ENCODE assay signal across 8 cellular contexts in genomic region chr12:19757317-19757877, GRCh38.
DNase-seq lines count a peak whose midpoint lies in the region; ATAC-seq and TF ChIP-seq lines count a peak whose summit lies in the region.

No MANE protein-coding gene starts in this region.

- peak; percentile 25 for DNase-seq in Ammon's horn (ENCODE audit: low spot score)
- DNase-seq in NCI-H748 (lab: John Stamatoyannopoulos, UW; ENCODE audit: unreplicated experiment): peak; percentile 46
- peak; percentile 38 for DNase-seq in epithelial cell of esophagus (ENCODE audit: low read depth)
- DNase-seq in osteocyte (ENCODE audit: extremely low spot score, unreplicated experiment): no peak
- DNase-seq in activated naive CD4-positive, alpha-beta T cell (lab: John Stamatoyannopoulos, UW): no peak
- no peak for DNase-seq in NCI-H2081 treated with DMSO at 0.1 percent for 48 hours (lab: John Stamatoyannopoulos, UW)
- DNase-seq in SHP77 (lab: John Stamatoyannopoulos, UW): no peak

- peaks cover 3% of the 10 kb centered on the region for H3K36me3 Mint-ChIP-seq in osteocyte (ENCODE audit: unreplicated experiment)

- peak overlapping the region; percentile 72 for H3K27ac Mint-ChIP-seq in osteocyte (ENCODE audit: unreplicated experiment)

- TF ChIP-seq CTCF in epithelial cell of esophagus (IDR thresholded peaks at IDR 0.05; ENCODE audit: insufficient read depth, low read depth, low read length, missing control alignments) (peak; percentile 63), osteocyte (IDR thresholded peaks at IDR 0.05) (peak; percentile 87)

- peaks cover 26% of the 10 kb centered on the region for H3K9me3 Mint-ChIP-seq in osteocyte (ENCODE audit: unreplicated experiment)

- H3K4me1 Mint-ChIP-seq in osteocyte (ENCODE audit: unreplicated experiment): peaks cover 54% of the 10 kb centered on the region

- H3K4me3 ChIP-seq in epithelial cell of esophagus (ENCODE audit: low read length): no peak overlapping the region

- H3K27me3 Mint-ChIP-seq in osteocyte (ENCODE audit: unreplicated experiment): no peaks in the 10 kb centered on the region

- ATAC-seq in GM21717 (IDR thresholded peaks at IDR 0.05; ENCODE audit: unreplicated experiment): peak; percentile 62

- no peak overlapping the region for H3K4me3 Mint-ChIP-seq in osteocyte (ENCODE audit: unreplicated experiment)

Comparison
In these comparisons a context has a peak if more than half of its experiments do, and no peak if none do; other contexts are left out.
1. DNase-seq: peak in Ammon's horn (single experiment), NCI-H748 (single experiment) and epithelial cell of esophagus (single experiment); none in osteocyte (single experiment), activated naive CD4-positive, alpha-beta T cell (0 of 4), NCI-H2081 treated with DMSO at 0.1 percent for 48 hours (single experiment) and SHP77 (0 of 2).